8 cellular contexts compared by ENCODE assay signal in genomic region chr3:49218471-49218989, GRCh38. TPM values are rescaled to one million over a fixed set of nuclear protein-coding genes. Genes with fewer than 3 reads are reported as not detected.
DNase-seq lines count a peak whose midpoint lies in the region; ATAC-seq, FAIRE-seq and TF ChIP-seq lines count a peak whose summit lies in the region.
"Not testable (repeated sequence)": the region's sequence is repeated elsewhere in the genome, so short reads cannot be mapped to it uniquely, and the experiment has no call there.

No MANE protein-coding gene starts in this region.

- not testable (repeated sequence) for H3K9me3 ChIP-seq in HEK293 (ENCODE audit: control insufficient read depth, insufficient read depth, low read depth, low read length); small intestine (ENCODE audit: control insufficient read depth, low read depth)

- H3K4me1 Mint-ChIP-seq in mesothelial cell of epicardium = not testable (repeated sequence)

- peaks cover 18% of the 10 kb centered on the region for H3K36me3 Mint-ChIP-seq in mesothelial cell of epicardium

- FAIRE-seq in small intestine (lab: Jason Lieb, UNC) = not testable (repeated sequence)

- H3K27ac Mint-ChIP-seq in mesothelial cell of epicardium = peak overlapping the region; percentile 87

- 15 to 26% (median 21%) methylated on average over 6 of the region's 6 CpGs for WGBS in small intestine, 3 donors

- H3K4me1 ChIP-seq in HEK293 (ENCODE audit: control insufficient read depth, insufficient read depth, low read length); small intestine (ENCODE audit: control insufficient read depth in 2 of 2, insufficient read depth in 1 of 2, low read depth in 1 of 2, low read length in 1 of 2): not testable (repeated sequence)

- peaks cover 28% of the 10 kb centered on the region for H3K9me3 Mint-ChIP-seq in mesothelial cell of epicardium

- H3K27me3 ChIP-seq in small intestine (ENCODE audit: control insufficient read depth in 2 of 2, insufficient read depth in 2 of 2, low read length in 2 of 2) = not testable (repeated sequence)

- H3K4me3 Mint-ChIP-seq in mesothelial cell of epicardium = not testable (repeated sequence)

- H3K27ac ChIP-seq in HEK293 (ENCODE audit: extremely low read depth, low read depth, low read length); small intestine (ENCODE audit: low read depth in 1 of 2, low read length in 1 of 2): not testable (repeated sequence)

- ATAC-seq in Right ventricle myocardium inferior = peak; percentile 87

- not testable (repeated sequence) for H3K4me3 ChIP-seq in HEK293 (ENCODE audit: low read depth, low read length); cardiac fibroblast (replicated peaks in 1 of 2; ENCODE audit: low read depth in 2 of 2, low read length in 2 of 2); small intestine (ENCODE audit: low read depth in 1 of 2, low read length in 2 of 2)

- POLR2A ChIA-PET in HEK293 (lab: Yijun Ruan, JAX) = not testable (repeated sequence)

- CTCF ChIA-PET in HEK293 (lab: Yijun Ruan, JAX) = not testable (repeated sequence)

- intact Hi-C loops in Right ventricle myocardium inferior (cut with DNase I) = loop anchor here (5.0 kb wide), 1 partner anchor 46 kb away; the partner anchor contains the start of gene KLHDC8B

- not testable (repeated sequence) for H3K36me3 ChIP-seq in HEK293 (ENCODE audit: control insufficient read depth in 2 of 2, insufficient read depth in 1 of 2, low read length in 2 of 2); small intestine (ENCODE audit: control insufficient read depth in 2 of 2, insufficient read depth in 2 of 2, low read length in 2 of 2)

- DNase-seq in AG09319 (ENCODE audit: extremely low read depth, low read depth) (peak; percentile 82), NCI-H2196 treated with DMSO at 0.1 percent for 48 hours (lab: John Stamatoyannopoulos, UW; ENCODE audit: unreplicated experiment) (peak; percentile 17), SW480 (ENCODE audit: low spot score) (peak; percentile 90), cardiac fibroblast (ENCODE audit: low read depth in 2 of 2) (peak; percentile 97), small intestine (peak; percentile 74)
- DNase-seq in Right ventricle myocardium inferior (ENCODE audit: missing footprints); mesothelial cell of epicardium (ENCODE audit: low spot score in 2 of 2, unreplicated experiment in 2 of 2): not testable (repeated sequence)

- not testable (repeated sequence) for H3K27me3 Mint-ChIP-seq in mesothelial cell of epicardium (ENCODE audit: low read depth)

- not testable (repeated sequence) for TF ChIP-seq CTCF in AG09319 (IDR thresholded peaks at IDR 0.05; ENCODE audit: low read depth, low read length); HEK293 (tag by site-specific recombination; IDR thresholded peaks at IDR 0.05); cardiac fibroblast (IDR thresholded peaks at IDR 0.05; ENCODE audit: low read depth, low read length); mesothelial cell of epicardium (IDR thresholded peaks at IDR 0.05; ENCODE audit: unreplicated experiment)

TF ChIP-seq in HEK293, 187 proteins besides CTCF, POLR2A, EP300 and RAD21:
- peak; percentile 17; the same call in 1 of the 2 replicates for TF ChIP-seq SP3 (tag by site-specific recombination; IDR thresholded peaks at IDR 0.05)
- TF ChIP-seq KLF8 (tag by site-specific recombination; IDR thresholded peaks at IDR 0.05) = peak; percentile 66; the same call in 1 of the 2 replicates
- peak; percentile 41; the same call in 1 of the 2 replicates for TF ChIP-seq SP7 (tag by site-specific recombination; IDR thresholded peaks at IDR 0.05)
- 0 out of 2 replicates have a peak, but pooled peaks have one; percentile 47 for TF ChIP-seq ZNF112 (tag by site-specific recombination; IDR thresholded peaks at IDR 0.05)
- peak; percentile 43; the same call in 1 of the 2 replicates for TF ChIP-seq ZNF350 (tag by site-specific recombination; IDR thresholded peaks at IDR 0.05)
- 0 out of 2 replicates have a peak, but pooled peaks have one; percentile 69 for TF ChIP-seq ZNF280D (tag by site-specific recombination; IDR thresholded peaks at IDR 0.05)
- peak; percentile 81 for TF ChIP-seq SCRT2 (tag by site-specific recombination; IDR thresholded peaks at IDR 0.05)
- TF ChIP-seq ZNF610 (tag by site-specific recombination; IDR thresholded peaks at IDR 0.05; ENCODE audit: borderline replicate concordance) = peak; percentile 37; the same call in 1 of the 2 replicates
- TF ChIP-seq ZNF133 (tag by site-specific recombination; IDR thresholded peaks at IDR 0.05) = peak; percentile 80
- TF ChIP-seq, protein P1, sequence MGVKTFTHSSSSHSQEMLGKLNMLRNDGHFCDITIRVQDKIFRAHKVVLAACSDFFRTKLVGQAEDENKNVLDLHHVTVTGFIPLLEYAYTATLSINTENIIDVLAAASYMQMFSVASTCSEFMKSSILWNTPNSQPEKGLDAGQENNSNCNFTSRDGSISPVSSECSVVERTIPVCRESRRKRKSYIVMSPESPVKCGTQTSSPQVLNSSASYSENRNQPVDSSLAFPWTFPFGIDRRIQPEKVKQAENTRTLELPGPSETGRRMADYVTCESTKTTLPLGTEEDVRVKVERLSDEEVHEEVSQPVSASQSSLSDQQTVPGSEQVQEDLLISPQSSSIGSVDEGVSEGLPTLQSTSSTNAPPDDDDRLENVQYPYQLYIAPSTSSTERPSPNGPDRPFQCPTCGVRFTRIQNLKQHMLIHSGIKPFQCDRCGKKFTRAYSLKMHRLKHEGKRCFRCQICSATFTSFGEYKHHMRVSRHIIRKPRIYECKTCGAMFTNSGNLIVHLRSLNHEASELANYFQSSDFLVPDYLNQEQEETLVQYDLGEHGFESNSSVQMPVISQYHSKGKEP (tag by site-specific recombination; IDR thresholded peaks at IDR 0.05) = 0 out of 2 replicates have a peak, but pooled peaks have one; percentile 38
- TF ChIP-seq TRIM28 (IDR thresholded peaks at IDR 0.05; ENCODE audit: borderline replicate concordance, low read length) = 0 out of 2 replicates have a peak, but pooled peaks have one; percentile 64
- TF ChIP-seq ZNF366 (tag by site-specific recombination; conservative IDR thresholded peaks at IDR 0.05) = 0 out of 2 replicates have a peak, but pooled peaks have one; percentile 20
- 0 out of 2 replicates have a peak, but pooled peaks have one; percentile 44 for TF ChIP-seq ZBTB17 (tag by site-specific recombination; IDR thresholded peaks at IDR 0.05)

RNA-seq across cellular contexts. Expression of gene KLHDC8B, which starts 47.1 kb away (rescaled TPM):
- total RNA-seq in Right ventricle myocardium inferior (128 TPM), mesothelial cell of epicardium (51.2 to 58.8 TPM (median 55.5 TPM) in 3 replicates)
- 10 to 100 TPM in 1 of 3 donors, 1 to 10 TPM in 2; 6.3 to 18.5 (median 9.2) TPM for polyA plus RNA-seq in small intestine

RNA-seq across cellular contexts. Expression of gene CCDC71, which starts 52.4 kb away (rescaled TPM):
- total RNA-seq in Right ventricle myocardium inferior (9.4 TPM), mesothelial cell of epicardium (28.7 to 29.8 TPM (median 28.9 TPM) in 3 replicates)
- 10 to 100 TPM; 13.0 to 22.3 (median 13.5) TPM for polyA plus RNA-seq in small intestine

RNA-seq across cellular contexts. Expression of gene C3orf62, which starts 58.5 kb away (rescaled TPM):
- total RNA-seq in Right ventricle myocardium inferior (2.1 TPM), mesothelial cell of epicardium (13.2 to 14.7 TPM (median 13.4 TPM) in 3 replicates)
- 10 to 100 TPM in 1 of 3 donors, 1 to 10 TPM in 2; 4.5 to 11.1 (median 4.6) TPM for polyA plus RNA-seq in small intestine
